Comparison of ENCODE assay signal across 8 cellular contexts in genomic region chr2:46985512-46985911, GRCh38. TPM values are rescaled to one million over a fixed set of nuclear protein-coding genes. Genes with fewer than 3 reads are reported as not detected.
DNase-seq lines count a peak whose midpoint lies in the region; ATAC-seq, FAIRE-seq and TF ChIP-seq lines count a peak whose summit lies in the region.

No MANE protein-coding gene starts in this region.

- intact Hi-C loops in activated naive CD4-positive, alpha-beta T cell treated with anti-CD3 and anti-CD28 coated beads for 36 hours (cut with micrococcal nuclease) = loop anchor here (1.0 to 2.0 kb wide), 3 partner anchors 41 to 417 kb away; partner anchors contain the start of gene MSH2
- intact Hi-C loops in colonic mucosa (cut with DNase I) = loop anchor here (2.0 kb wide), 1 partner anchor 337 kb away; no protein-coding TSS in a partner anchor

- no peak overlapping the region for H3K9ac ChIP-seq in colonic mucosa (ENCODE audit: low read depth in 2 of 2, low read length in 2 of 2)

- H3K4me1 ChIP-seq in colonic mucosa (peaks cover 19% of the 10 kb centered on the region), small intestine (ENCODE audit: control insufficient read depth in 2 of 2, insufficient read depth in 1 of 2, low read depth in 1 of 2, low read length in 1 of 2) (peaks cover 10 to 14% of the 10 kb centered on the region in 2 donors)

- peak overlapping the region; percentile 8 for H3K4me3 Mint-ChIP-seq in activated naive CD4-positive, alpha-beta T cell treated with anti-CD3 and anti-CD28 coated beads for 36 hours

- TF ChIP-seq CTCF in colonic mucosa (IDR thresholded peaks at IDR 0.05) = no peak

- no peaks in the 10 kb centered on the region for H3K27me3 Mint-ChIP-seq in activated naive CD4-positive, alpha-beta T cell treated with anti-CD3 and anti-CD28 coated beads for 36 hours (ENCODE audit: low read depth)

- H3K36me3 ChIP-seq in colonic mucosa (no peaks in the 10 kb centered on the region), small intestine (ENCODE audit: control insufficient read depth in 2 of 2, insufficient read depth in 2 of 2, low read length in 2 of 2) (peaks cover 2% of the 10 kb centered on the region in 2 donors)

- no peaks in the 10 kb centered on the region for H3K9me3 Mint-ChIP-seq in activated naive CD4-positive, alpha-beta T cell treated with anti-CD3 and anti-CD28 coated beads for 36 hours

- H3K27me3 ChIP-seq in colonic mucosa (no peaks in the 10 kb centered on the region), small intestine (ENCODE audit: control insufficient read depth in 2 of 2, insufficient read depth in 2 of 2, low read length in 2 of 2) (no peaks in the 10 kb centered on the region)

- peak overlapping the region; percentile 92 for H3K27ac Mint-ChIP-seq in activated naive CD4-positive, alpha-beta T cell treated with anti-CD3 and anti-CD28 coated beads for 36 hours

- H3K4me1 Mint-ChIP-seq in activated naive CD4-positive, alpha-beta T cell treated with anti-CD3 and anti-CD28 coated beads for 36 hours (ENCODE audit: low read depth) = peaks cover 63% of the 10 kb centered on the region

- no peak overlapping the region for H3K4me3 ChIP-seq in colonic mucosa
- H3K4me3 ChIP-seq in small intestine (ENCODE audit: low read depth in 1 of 2, low read length in 2 of 2) = no peak overlapping the region

- no peak for FAIRE-seq in small intestine (lab: Jason Lieb, UNC)

- 54 to 59% (median 57%) methylated on average over 2 of the region's 2 CpGs for WGBS in small intestine, 3 donors

- ATAC-seq in HG03095 (IDR thresholded peaks at IDR 0.05; ENCODE audit: unreplicated experiment) (no peak), GM18873 (IDR thresholded peaks at IDR 0.05; ENCODE audit: low FRiP score, unreplicated experiment) (no peak)

- peak; percentile 43 for DNase-seq in activated naive CD4-positive, alpha-beta T cell treated with anti-CD3 and anti-CD28 coated beads for 36 hours
- no peak for DNase-seq in activated naive CD4-positive, alpha-beta T cell (lab: John Stamatoyannopoulos, UW)
- DNase-seq in MV-4-11 (lab: John Stamatoyannopoulos, UW) (peak; percentile 61), colonic mucosa (no peak), small intestine (peak; percentile 44), HPDE6-E6E7 (ENCODE audit: extremely low spot score) (no peak)

- peaks cover 26% of the 10 kb centered on the region for H3K36me3 Mint-ChIP-seq in activated naive CD4-positive, alpha-beta T cell treated with anti-CD3 and anti-CD28 coated beads for 36 hours (ENCODE audit: low read depth)

- H3K9me3 ChIP-seq in colonic mucosa = no peaks in the 10 kb centered on the region
- H3K9me3 ChIP-seq in small intestine (ENCODE audit: control insufficient read depth, low read depth) = no peaks in the 10 kb centered on the region

- CTCF ChIA-PET in activated naive CD4-positive, alpha-beta T cell treated with anti-CD3 and anti-CD28 coated beads for 36 hours (lab: Charles Lee) = interaction anchor here (0.7 to 1.4 kb wide), 3 partner anchors 14 to 193 kb away, joined by 3 to 4 read pairs (median 4); no protein-coding TSS in a partner anchor

- H3K27ac ChIP-seq in colonic mucosa (peak overlapping the region; percentile 79), small intestine (ENCODE audit: low read depth in 1 of 2, low read length in 1 of 2) (peak overlapping the region; percentile 34 to 82)

RNA-seq across cellular contexts. Expression of gene TTC7A, which starts 44.5 kb away (rescaled TPM):
- total RNA-seq in activated naive CD4-positive, alpha-beta T cell treated with anti-CD3 and anti-CD28 coated beads for 36 hours = 10 to 100 TPM; 53.1 to 56.7 TPM
- 10 to 100 TPM; 28.5 to 28.7 TPM for total RNA-seq in colonic mucosa
- 10 to 100 TPM; 25.7 to 48.8 (median 39.2) TPM for polyA plus RNA-seq in small intestine

Comparison
In these comparisons a context has a peak if more than half of its experiments do, and no peak if none do; other contexts are left out.
1. DNase-seq: peak in activated naive CD4-positive, alpha-beta T cell treated with anti-CD3 and anti-CD28 coated beads for 36 hours (single experiment), MV-4-11 (single experiment) and small intestine (single experiment); none in activated naive CD4-positive, alpha-beta T cell (0 of 4), colonic mucosa (single experiment) and HPDE6-E6E7 (single experiment).